In the genomic region with DNA sequence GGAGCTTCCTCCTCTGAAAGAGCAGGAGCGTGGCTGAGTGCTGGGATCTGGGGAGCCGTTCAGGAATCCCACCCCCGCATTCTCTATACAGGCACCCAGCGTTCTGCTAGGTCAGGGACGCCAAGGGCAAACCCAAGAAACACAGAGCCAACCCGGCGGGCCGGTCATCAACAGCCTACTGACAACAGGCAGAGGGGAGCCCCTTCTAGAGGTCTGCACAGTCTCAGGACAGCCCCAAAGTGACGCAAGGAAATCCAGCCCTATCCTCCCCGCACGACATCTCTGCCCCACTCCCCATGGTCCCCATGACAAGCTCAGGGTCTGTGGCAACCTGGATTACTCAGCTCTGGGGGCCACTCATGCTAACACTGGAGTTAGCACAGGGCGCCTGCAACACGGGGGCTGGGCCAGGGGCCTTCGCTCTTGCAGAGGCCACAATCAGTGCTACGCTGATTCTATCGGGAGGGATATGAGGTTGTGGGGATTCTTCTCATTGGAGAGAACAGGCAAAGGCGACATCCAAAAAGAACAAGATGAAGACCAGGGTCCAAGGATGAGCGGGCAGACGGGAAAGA, we compare ENCODE assay signal across 20 cellular contexts.
DNase-seq lines count a peak whose midpoint lies in the region; ATAC-seq and TF ChIP-seq lines count a peak whose summit lies in the region.
"Had no signal": no experiment of that assay in that cellular context is flagged by ENCODE, and none has a peak within 500 bp of the region (broad histone marks: within the 10 kb centered on the region; RNA-seq: fewer than 3 reads in every experiment).

No MANE protein-coding gene starts in this region.

- H3K36me3 ChIP-seq in osteoblast (ENCODE audit: insufficient read depth, low read length), result peaks cover 69% of the 10 kb centered on the region
- H3K36me3 ChIP-seq in gastrocnemius medialis, result peaks cover 0 to 14% of the 10 kb centered on the region in 2 donors

- H2AFZ ChIP-seq in osteoblast (ENCODE audit: low read length), result no peak overlapping the region
- H2AFZ ChIP-seq: PC-9 had no signal

- H4K20me1 ChIP-seq in osteoblast (ENCODE audit: insufficient read depth, low read length), result peaks cover 5% of the 10 kb centered on the region

- TF ChIP-seq CTCF in osteoblast (IDR thresholded peaks at IDR 0.05; ENCODE audit: extremely low read depth, low read depth, low read length) (no peak), gastrocnemius medialis (IDR thresholded peaks at IDR 0.05 in 4 of 5, conservative IDR thresholded peaks at IDR 0.05 in 1 of 5) (no peak), HFFc6 (IDR thresholded peaks at IDR 0.05) (no peak)

- no peak for ATAC-seq in left ventricle myocardium superior
- ATAC-seq in gastrocnemius medialis, result no peak
- ATAC-seq in HG02852 (IDR thresholded peaks at IDR 0.05; ENCODE audit: unreplicated experiment), result no peak

- H3K4me3 ChIP-seq in osteoblast (ENCODE audit: insufficient read depth, low read length) (no peak overlapping the region), gastrocnemius medialis (no peak overlapping the region)
- H3K4me3 ChIP-seq: MG63, PC-9 had no signal

- in situ Hi-C loops in gastrocnemius medialis (cut with MboI; ENCODE audit: low sequenced_read_pairs in 4 of 4), result no loop called here

- no peak overlapping the region for H3K4me2 ChIP-seq in osteoblast (ENCODE audit: insufficient read depth, low read length)
- H3K4me2 ChIP-seq: PC-9 had no signal

- no peaks in the 10 kb centered on the region for H3K9me3 ChIP-seq in osteoblast (ENCODE audit: low read depth, low read length)
- no peaks in the 10 kb centered on the region for H3K9me3 ChIP-seq in gastrocnemius medialis
- H3K9me3 ChIP-seq: MG63 had no signal

- no peak overlapping the region for H3K27ac Mint-ChIP-seq in HFFc6

- TF ChIP-seq POLR2A in gastrocnemius medialis (IDR thresholded peaks at IDR 0.05), result no peak

- no peak overlapping the region for H3K4me3 Mint-ChIP-seq in HFFc6

- intact Hi-C loops in left ventricle myocardium superior (cut with micrococcal nuclease) (no loop called here), gastrocnemius medialis (cut with DNase I; ENCODE audit: low total_unique reads) (no loop called here)

- H3K27me3 ChIP-seq in osteoblast (ENCODE audit: insufficient read depth, low read length) (no peaks in the 10 kb centered on the region), gastrocnemius medialis (no peaks in the 10 kb centered on the region)
- H3K27me3 ChIP-seq: MG63 had no signal

- peaks cover 3% of the 10 kb centered on the region for H3K27me3 Mint-ChIP-seq in HFFc6 (ENCODE audit: insufficient read depth)

- peaks cover 28% of the 10 kb centered on the region for H3K36me3 Mint-ChIP-seq in HFFc6 (ENCODE audit: low read depth)

- no peak overlapping the region for H3K27ac ChIP-seq in osteoblast (ENCODE audit: low read depth, low read length)
- no peak overlapping the region for H3K27ac ChIP-seq in gastrocnemius medialis
- H3K27ac ChIP-seq: 22Rv1, PC-9 had no signal

- no peaks in the 10 kb centered on the region for H3K9me3 Mint-ChIP-seq in HFFc6

- H3K4me1 ChIP-seq in osteoblast (ENCODE audit: insufficient read depth, low read length), result no peaks in the 10 kb centered on the region
- no peaks in the 10 kb centered on the region for H3K4me1 ChIP-seq in gastrocnemius medialis

- no peaks in the 10 kb centered on the region for H3K4me1 Mint-ChIP-seq in HFFc6 (ENCODE audit: low read depth)

- no peaks in the 10 kb centered on the region for H3K79me2 ChIP-seq in osteoblast (ENCODE audit: insufficient read depth, low read length)

- DNase-seq in activated effector memory CD4-positive, alpha-beta T cell treated with anti-CD3 and anti-CD28 coated beads, Interleukin-2, amount 50 U/mL, for 16 hours, result peak; percentile 30
- no peak for DNase-seq in activated effector memory CD4-positive, alpha-beta T cell treated with Interleukin-2 at 50 U/mL for 16 hours
- DNase-seq in left ventricle myocardium superior (peak; percentile 19), osteoblast (ENCODE audit: insufficient read length, low spot score, missing footprints) (peak; percentile 37), ureter (ENCODE audit: low spot score) (peak; percentile 29), gastrocnemius medialis (no peak), HFFc6 (no peak)
- DNase-seq: COR-L47, DMS 273 treated with DMSO at 0.1 percent for 48 hours, DND-41, Kasumi-1, MG63, NCI-H1048, NCI-H1436, NCI-H2029, NCI-H345, NCI-H524 treated with DMSO at 0.1 percent for 48 hours, PC-9 had no signal

Comparison
In these comparisons a context has a peak if more than half of its experiments do, and no peak if none do; other contexts are left out.
1. DNase-seq: peak in activated effector memory CD4-positive, alpha-beta T cell treated with anti-CD3 and anti-CD28 coated beads, Interleukin-2, amount 50 U/mL, for 16 hours (single experiment), left ventricle myocardium superior (single experiment), osteoblast (single experiment) and ureter (single experiment); none in activated effector memory CD4-positive, alpha-beta T cell treated with Interleukin-2 at 50 U/mL for 16 hours (single experiment), gastrocnemius medialis (0 of 2) and HFFc6 (single experiment).